15 cellular contexts compared by ENCODE assay signal in the genomic region with DNA sequence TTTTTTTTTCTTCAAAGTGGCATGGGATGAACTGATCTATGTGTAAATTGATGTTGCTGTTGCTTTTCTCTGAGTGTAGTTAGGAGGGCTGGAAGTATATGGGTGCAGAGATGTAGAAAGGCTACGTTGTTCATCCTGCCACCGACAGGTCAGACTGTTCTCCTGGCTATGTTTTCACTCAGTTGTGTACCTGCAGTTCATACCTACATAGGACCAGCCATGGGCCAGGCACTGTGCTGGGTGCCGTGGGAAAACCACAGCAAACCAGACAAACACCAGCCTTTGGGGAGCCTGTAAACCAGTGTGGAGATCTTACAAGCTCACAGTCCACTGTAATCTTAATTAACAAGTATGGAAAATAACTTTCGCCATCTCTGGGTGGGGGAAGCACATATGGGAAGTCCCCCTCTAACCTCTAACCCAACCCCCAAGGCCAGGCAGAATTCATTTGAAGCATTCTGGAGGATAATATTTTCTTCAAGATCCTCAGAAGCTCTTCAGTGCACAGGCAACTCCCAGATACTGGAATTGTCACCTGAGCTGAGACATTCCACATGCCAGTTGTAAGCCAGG. TPM values are rescaled to one million over a fixed set of nuclear protein-coding genes. Genes with fewer than 3 reads are reported as not detected.
A peak's percentile ranks its signal among the peaks of the same experiment; 100 is the strongest.
DNase-seq lines count a peak whose midpoint lies in the region; ATAC-seq, FAIRE-seq and TF ChIP-seq lines count a peak whose summit lies in the region.
"Had no signal": no experiment of that assay in that cellular context is flagged by ENCODE, and none has a peak within 500 bp of the region (broad histone marks: within the 10 kb centered on the region; RNA-seq: fewer than 3 reads in every experiment).

No MANE protein-coding gene starts in this region.

- H3K4me3 ChIP-seq in naive thymus-derived CD4-positive, alpha-beta T cell (ENCODE audit: low read length), result no peak overlapping the region
- H3K4me3 ChIP-seq: heart right ventricle, right lobe of liver had no signal

- peaks cover 27% of the 10 kb centered on the region for H3K36me3 Mint-ChIP-seq in activated T-cell treated with anti-CD3 and anti-CD28 coated beads, Interleukin-2, amount 50 U/mL, for 4 hours (ENCODE audit: insufficient read depth)
- peaks cover 0 to 43% (median 24%) of the 10 kb centered on the region in 5 donors for H3K36me3 Mint-ChIP-seq in naive thymus-derived CD4-positive, alpha-beta T cell
- H3K36me3 Mint-ChIP-seq in Calu3 (ENCODE audit: insufficient read depth, unreplicated experiment), result no peaks in the 10 kb centered on the region

- no peaks in the 10 kb centered on the region for H3K36me3 ChIP-seq in naive thymus-derived CD4-positive, alpha-beta T cell (ENCODE audit: control insufficient read depth in 2 of 3, insufficient read depth in 3 of 3, low read length in 3 of 3)
- H3K36me3 ChIP-seq: heart right ventricle, right lobe of liver had no signal

- no peaks in the 10 kb centered on the region for H3K27me3 Mint-ChIP-seq in activated T-cell treated with anti-CD3 and anti-CD28 coated beads, Interleukin-2, amount 50 U/mL, for 4 hours (ENCODE audit: low read depth)
- H3K27me3 Mint-ChIP-seq in naive thymus-derived CD4-positive, alpha-beta T cell, result no peaks in the 10 kb centered on the region
- H3K27me3 Mint-ChIP-seq in Calu3 (ENCODE audit: unreplicated experiment), result no peaks in the 10 kb centered on the region

- BruUV-seq in Calu3 (replicated peaks; lab: Mats Ljungman, UMichigan), result no TSS peak

- peak; percentile 85 for FAIRE-seq in GM12891 (lab: Jason Lieb, UNC)

- peak overlapping the region; percentile 44 for H3K4me3 Mint-ChIP-seq in activated T-cell treated with anti-CD3 and anti-CD28 coated beads, Interleukin-2, amount 50 U/mL, for 4 hours
- H3K4me3 Mint-ChIP-seq in naive thymus-derived CD4-positive, alpha-beta T cell, result peak overlapping the region; percentile 24 to 99 (median 61)
- no peak overlapping the region for H3K4me3 Mint-ChIP-seq in Calu3 (ENCODE audit: low read depth, unreplicated experiment)
- H3K4me3 Mint-ChIP-seq: nephron had no signal

- peak overlapping the region; percentile 81 for H3K27ac ChIP-seq in naive thymus-derived CD4-positive, alpha-beta T cell (ENCODE audit: low read depth, low read length)
- H3K27ac ChIP-seq: epithelial cell of prostate, right lobe of liver had no signal

- no peaks in the 10 kb centered on the region for H3K9me3 Mint-ChIP-seq in activated T-cell treated with anti-CD3 and anti-CD28 coated beads, Interleukin-2, amount 50 U/mL, for 4 hours
- H3K9me3 Mint-ChIP-seq in naive thymus-derived CD4-positive, alpha-beta T cell, result no peaks in the 10 kb centered on the region
- H3K9me3 Mint-ChIP-seq in Calu3 (ENCODE audit: low read depth, unreplicated experiment), result no peaks in the 10 kb centered on the region
- H3K9me3 Mint-ChIP-seq: nephron had no signal

- peaks cover 97% of the 10 kb centered on the region for H3K4me1 Mint-ChIP-seq in activated T-cell treated with anti-CD3 and anti-CD28 coated beads, Interleukin-2, amount 50 U/mL, for 4 hours (ENCODE audit: low read depth)
- peaks cover 76 to 100% (median 94%) of the 10 kb centered on the region in 7 donors for H3K4me1 Mint-ChIP-seq in naive thymus-derived CD4-positive, alpha-beta T cell
- peaks cover 47% of the 10 kb centered on the region for H3K4me1 Mint-ChIP-seq in Calu3 (ENCODE audit: low read depth, unreplicated experiment)

- peak overlapping the region; percentile 80 to 99 (median 95) for H3K27ac Mint-ChIP-seq in naive thymus-derived CD4-positive, alpha-beta T cell
- no peak overlapping the region for H3K27ac Mint-ChIP-seq in Calu3 (ENCODE audit: unreplicated experiment)

- TF ChIP-seq POLR2A in GM12891 (IDR thresholded peaks at IDR 0.05; ENCODE audit: low read depth, low read length), result no peak

- ATAC-seq in activated T-cell treated with anti-CD3 and anti-CD28 coated beads, Interleukin-2, amount 50 U/mL, for 4 hours, result no peak
- ATAC-seq in naive thymus-derived CD4-positive, alpha-beta T cell, result no peak
- ATAC-seq in GM19324 (IDR thresholded peaks at IDR 0.05; ENCODE audit: low FRiP score, unreplicated experiment), result no peak
- ATAC-seq: heart right ventricle, right lobe of liver had no signal

- DNase-seq in GM12891 (ENCODE audit: insufficient read length, low spot score), result no peak
- DNase-seq in GM20000 (ENCODE audit: low spot score), result peak; percentile 24
- DNase-seq in activated T-cell treated with anti-CD3 and anti-CD28 coated beads, Interleukin-2, amount 50 U/mL, for 4 hours, result no peak
- DNase-seq in naive thymus-derived CD4-positive, alpha-beta T cell, result no peak
- no peak for DNase-seq in UCSD-AML1 (lab: John Stamatoyannopoulos, UW; ENCODE audit: unreplicated experiment)
- no peak for DNase-seq in Calu3
- DNase-seq in mesenteric fat pad (ENCODE audit: low spot score), result no peak
- DNase-seq: C1 segment of cervical spinal cord; heart right ventricle; right lobe of liver; SK-N-SH; stimulated activated CD4-positive, alpha-beta T cell treated with anti-CD3 and anti-CD28 coated beads, Interleukin-4, amount 100 ng/mL, for 4 hours had no signal

- POLR2A ChIA-PET in naive thymus-derived CD4-positive, alpha-beta T cell (lab: Charles Lee), result interaction anchor here (0.7 to 5.9 kb wide), 7 partner anchors 12 to 252 kb away, joined by 3 to 41 read pairs (median 5); no protein-coding TSS in a partner anchor

- H3K27me3 ChIP-seq in naive thymus-derived CD4-positive, alpha-beta T cell (ENCODE audit: control insufficient read depth in 2 of 2, insufficient read depth in 2 of 2, low read length in 2 of 2), result no peaks in the 10 kb centered on the region
- H3K27me3 ChIP-seq: heart right ventricle, right lobe of liver had no signal

- CTCF ChIA-PET in naive thymus-derived CD4-positive, alpha-beta T cell (lab: Charles Lee), result interaction anchor here (0.6 to 1.1 kb wide), 3 partner anchors 8 to 181 kb away, joined by 3 read pairs; no protein-coding TSS in a partner anchor
- CTCF ChIA-PET in Calu3 (lab: Charles Lee), result interaction anchor here (0.8 to 1.2 kb wide), 4 partner anchors 11 to 785 kb away, joined by 3 to 5 read pairs (median 4); no protein-coding TSS in a partner anchor

- H3K9me3 ChIP-seq in naive thymus-derived CD4-positive, alpha-beta T cell (ENCODE audit: control insufficient read depth in 2 of 3, low read length in 3 of 3), result no peaks in the 10 kb centered on the region
- H3K9me3 ChIP-seq: heart right ventricle, right lobe of liver, SK-N-SH had no signal

- peaks cover 91 to 95% of the 10 kb centered on the region in 2 donors for H3K4me1 ChIP-seq in naive thymus-derived CD4-positive, alpha-beta T cell (ENCODE audit: control insufficient read depth in 2 of 2, insufficient read depth in 2 of 2, low read length in 2 of 2)
- H3K4me1 ChIP-seq: right lobe of liver had no signal

- no peak for TF ChIP-seq CTCF in GM20000 (IDR thresholded peaks at IDR 0.05; ENCODE audit: extremely low read depth, missing control alignments)
- no peak for TF ChIP-seq CTCF in Calu3 (IDR thresholded peaks at IDR 0.05; ENCODE audit: unreplicated experiment)

- intact Hi-C loops in naive thymus-derived CD4-positive, alpha-beta T cell (cut with micrococcal nuclease), result loop anchor here (2.0 to 10.0 kb wide), 2 partner anchors 19 to 423 kb away; a partner anchor contains a TSS
- intact Hi-C loops in Calu3 (cut with micrococcal nuclease; ENCODE audit: unreplicated experiment), result no loop called here

TF ChIP-seq in GM12891, 5 proteins besides CTCF, POLR2A, EP300 and RAD21:
- TF ChIP-seq POU2F2 (IDR thresholded peaks at IDR 0.05; ENCODE audit: low read depth, low read length), result no peak
- TF ChIP-seq POLR2AphosphoS5 (IDR thresholded peaks at IDR 0.05; ENCODE audit: low read depth, low read length), result no peak
TF ChIP-seq in GM12891: peak in this region for 0.

RNA-seq across cellular contexts. Expression of a gene that starts 12.7 kb away (rescaled TPM):
- 28.9 TPM for polyA plus RNA-seq in GM12891 (2012; ENCODE audit: low read depth, missing spikeins)
- 10 to 100 TPM; 71.6 to 79.1 (median 73.5) TPM for total RNA-seq in activated T-cell treated with anti-CD3 and anti-CD28 coated beads, Interleukin-2, amount 50 U/mL, for 4 hours
- 100 to 1,000 TPM in 4 of 5 experiments, 10 to 100 TPM in 1; 75.3 to 134 (median 109) TPM for total RNA-seq in naive thymus-derived CD4-positive, alpha-beta T cell
- 10 to 100 TPM; 30.8 to 73.0 TPM for polyA plus RNA-seq in naive thymus-derived CD4-positive, alpha-beta T cell
- 88.6 and 96.9 TPM in 2 replicates for total RNA-seq in Calu3 (2022)
- 39.7 TPM for total RNA-seq in mesenteric fat pad
